In the genomic region with DNA sequence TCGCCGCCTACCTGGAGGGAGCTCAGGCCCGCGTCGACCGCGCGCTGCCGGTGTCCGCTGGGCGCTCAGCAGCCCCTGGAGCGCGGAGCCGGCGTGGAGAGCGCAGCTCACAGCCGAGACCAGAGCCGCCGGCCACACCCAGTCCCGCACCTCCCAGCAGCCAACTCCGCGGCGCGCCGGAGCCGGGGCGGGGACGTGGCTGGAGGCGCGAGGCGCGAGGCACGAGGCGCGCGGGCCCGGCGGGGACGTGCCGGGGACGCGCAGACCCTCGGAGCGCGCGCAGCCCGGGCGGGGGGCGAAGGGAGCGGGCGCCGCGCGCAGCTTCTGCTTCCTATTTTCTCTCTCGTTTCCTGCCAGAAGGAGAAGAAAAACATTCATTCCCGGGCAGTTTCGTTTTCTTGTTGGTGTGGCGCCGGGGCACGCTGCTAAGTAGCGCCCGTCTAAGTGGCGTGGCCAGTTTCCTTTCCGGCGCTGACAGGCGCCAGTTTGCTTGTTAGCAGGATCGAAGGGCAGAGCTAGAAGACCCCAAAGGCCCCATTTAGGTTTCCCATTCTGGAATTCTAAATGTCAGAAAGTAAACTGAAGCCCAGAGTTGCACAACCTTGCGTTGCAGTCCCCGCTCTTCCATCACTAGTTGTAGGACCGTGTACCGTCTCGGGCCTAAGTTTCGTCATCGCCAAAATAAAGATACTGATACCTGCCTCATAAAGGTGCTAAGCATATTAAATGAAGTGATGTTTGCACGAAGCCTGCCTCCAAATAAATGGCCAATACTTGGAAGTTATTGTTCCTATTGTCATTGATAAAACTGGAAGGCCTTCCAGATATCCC, we compare ENCODE assay signal across 8 cellular contexts. TPM values are rescaled to one million over a fixed set of nuclear protein-coding genes. Genes with fewer than 3 reads are reported as not detected.
DNase-seq lines count a peak whose midpoint lies in the region; ATAC-seq and TF ChIP-seq lines count a peak whose summit lies in the region.

A gene (minus strand): TSS at position 136 of the 831 bp plus-strand sequence. CDS start 25,270 bp downstream, outside the sequence.

- ATAC-seq in GM21381 (IDR thresholded peaks at IDR 0.05; ENCODE audit: unreplicated experiment), result peak; percentile 82
- ATAC-seq in stimulated activated naive CD8-positive, alpha-beta T cell treated with anti-CD3 and anti-CD28 coated beads, Interleukin-15, amount 100 ng/mL, for 72 hours, result peak; percentile 85

- no peaks in the 10 kb centered on the region for H3K36me3 Mint-ChIP-seq in activated T-cell treated with anti-CD3 and anti-CD28 coated beads, Interleukin-2, amount 50 U/mL, for 24 hours (ENCODE audit: low read depth)

- no peaks in the 10 kb centered on the region for H3K9me3 Mint-ChIP-seq in activated T-cell treated with anti-CD3 and anti-CD28 coated beads, Interleukin-2, amount 50 U/mL, for 24 hours
- H3K9me3 Mint-ChIP-seq in stimulated activated naive CD8-positive, alpha-beta T cell treated with anti-CD3 and anti-CD28 coated beads, Interleukin-15, amount 100 ng/mL, for 72 hours, result no peaks in the 10 kb centered on the region

- no peak for TF ChIP-seq EP300 in esophagus muscularis mucosa (IDR thresholded peaks at IDR 0.05)

- H3K27me3 ChIP-seq in esophagus muscularis mucosa, result no peaks in the 10 kb centered on the region
- H3K27me3 ChIP-seq in mucosa of rectum (ENCODE audit: control insufficient read depth in 2 of 2, insufficient read depth in 2 of 2, low read length in 2 of 2), result no peaks in the 10 kb centered on the region

- H3K27ac ChIP-seq in esophagus muscularis mucosa (replicated peaks in 1 of 4), result peak within 1 kb of the TSS; percentile 94 to 99 (median 96)
- H3K27ac ChIP-seq in mucosa of rectum (ENCODE audit: low read depth in 2 of 2, low read length in 2 of 2), result peak within 1 kb of the TSS; percentile 80 to 83

- no peak for TF ChIP-seq POLR2A in esophagus muscularis mucosa (IDR thresholded peaks at IDR 0.05; ENCODE audit: low read depth)

- 3% methylated on average over 8 of the region's 75 CpGs for WGBS in esophagus muscularis mucosa

- H3K4me1 ChIP-seq in esophagus muscularis mucosa, result peaks cover 34 to 57% (median 45%) of the 10 kb centered on the region in 4 donors
- peaks cover 0 to 5% of the 10 kb centered on the region in 2 donors for H3K4me1 ChIP-seq in mucosa of rectum (ENCODE audit: control insufficient read depth in 2 of 2, insufficient read depth in 2 of 2, low read length in 2 of 2)

- H3K27ac Mint-ChIP-seq in activated T-cell treated with anti-CD3 and anti-CD28 coated beads, Interleukin-2, amount 50 U/mL, for 24 hours, result peak within 1 kb of the TSS; percentile 63
- H3K27ac Mint-ChIP-seq in stimulated activated naive CD8-positive, alpha-beta T cell treated with anti-CD3 and anti-CD28 coated beads, Interleukin-15, amount 100 ng/mL, for 72 hours, result peak within 1 kb of the TSS; percentile 68 to 93

- H3K27me3 Mint-ChIP-seq in activated T-cell treated with anti-CD3 and anti-CD28 coated beads, Interleukin-2, amount 50 U/mL, for 24 hours, result peaks cover 85% of the 10 kb centered on the region
- peaks cover 92% of the 10 kb centered on the region for H3K27me3 Mint-ChIP-seq in stimulated activated naive CD8-positive, alpha-beta T cell treated with anti-CD3 and anti-CD28 coated beads, Interleukin-15, amount 100 ng/mL, for 72 hours

- no peak for TF ChIP-seq CTCF in esophagus muscularis mucosa (IDR thresholded peaks at IDR 0.05)

- H3K4me1 Mint-ChIP-seq in activated T-cell treated with anti-CD3 and anti-CD28 coated beads, Interleukin-2, amount 50 U/mL, for 24 hours (ENCODE audit: low read depth), result peaks cover 20% of the 10 kb centered on the region
- H3K4me1 Mint-ChIP-seq in stimulated activated naive CD8-positive, alpha-beta T cell treated with anti-CD3 and anti-CD28 coated beads, Interleukin-15, amount 100 ng/mL, for 72 hours, result peaks cover 16% of the 10 kb centered on the region

- peaks cover 0 to 6% (median 0%) of the 10 kb centered on the region in 4 donors for H3K36me3 ChIP-seq in esophagus muscularis mucosa
- H3K36me3 ChIP-seq in mucosa of rectum (ENCODE audit: control insufficient read depth in 2 of 2, insufficient read depth in 2 of 2, low read length in 2 of 2), result no peaks in the 10 kb centered on the region

- peak within 1 kb of the TSS; percentile 75 for H3K4me3 Mint-ChIP-seq in activated T-cell treated with anti-CD3 and anti-CD28 coated beads, Interleukin-2, amount 50 U/mL, for 24 hours
- peak within 1 kb of the TSS; percentile 89 to 90 for H3K4me3 Mint-ChIP-seq in stimulated activated naive CD8-positive, alpha-beta T cell treated with anti-CD3 and anti-CD28 coated beads, Interleukin-15, amount 100 ng/mL, for 72 hours

- H3K4me3 ChIP-seq in esophagus muscularis mucosa (peak within 1 kb of the TSS; percentile 66 to 90 (median 82)), mucosa of rectum (ENCODE audit: low read length in 2 of 2) (peak within 1 kb of the TSS; percentile 58 to 74)

- DNase-seq in DMS 273 (lab: John Stamatoyannopoulos, UW; ENCODE audit: unreplicated experiment) (peak; percentile 97), HS-5 (ENCODE audit: low read depth) (peak; percentile 56), NOMO-1 treated with DMSO at 0.1 percent for 48 hours (lab: John Stamatoyannopoulos, UW; ENCODE audit: unreplicated experiment) (peak; percentile 97), esophagus muscularis mucosa (ENCODE audit: extremely low spot score) (peak; percentile 93)
- DNase-seq in activated T-cell treated with anti-CD3 and anti-CD28 coated beads, Interleukin-2, amount 50 U/mL, for 24 hours, result peak; percentile 62
- DNase-seq in stimulated activated naive CD8-positive, alpha-beta T cell treated with anti-CD3 and anti-CD28 coated beads, Interleukin-15, amount 100 ng/mL, for 72 hours, result peak; percentile 48 to 50

- H3K9ac ChIP-seq in mucosa of rectum (ENCODE audit: low read depth in 1 of 2, low read length in 2 of 2), result peak within 1 kb of the TSS; percentile 48 to 72

- H3K9me3 ChIP-seq in esophagus muscularis mucosa (no peaks in the 10 kb centered on the region), mucosa of rectum (ENCODE audit: control insufficient read depth in 2 of 2, low read length in 2 of 2) (no peaks in the 10 kb centered on the region)

- intact Hi-C loops in esophagus muscularis mucosa (cut with DNase I), result loop anchor here (10.0 kb wide), 1 partner anchor 107 kb away; a partner anchor contains a TSS

RNA-seq across cellular contexts. Expression of the gene that starts here (rescaled TPM):
- total RNA-seq in esophagus muscularis mucosa, result 100 to 1,000 TPM in 1 of 4 donors, 10 to 100 TPM in 3; 57.7 to 130 (median 80.9) TPM

Comparison
In these comparisons a context has a peak if more than half of its experiments do, and no peak if none do; other contexts are left out.
1. Peak in every context shown above with its lines: DNase-seq, ATAC-seq, H3K4me3 ChIP-seq and H3K27ac ChIP-seq.